Comparison of ENCODE assay signal across 1 cellular context in genomic region chr16:30113711-30114333, GRCh38.
TF ChIP-seq lines count a peak whose summit lies in the region.

No MANE protein-coding gene starts in this region.

TF ChIP-seq in K562, 482 proteins besides CTCF, POLR2A, EP300 and RAD21:
- TF ChIP-seq ZNF695 (CRISPR knock-in tag; IDR thresholded peaks at IDR 0.05) (no peak), ZNF75A (CRISPR knock-in tag; IDR thresholded peaks at IDR 0.05) (no peak), C11orf30 (IDR thresholded peaks at IDR 0.05; ENCODE audit: low read depth) (0 out of 2 replicates have a peak, but pooled peaks have one; percentile 16), MAFG (tag; conservative IDR thresholded peaks at IDR 0.05) (0 out of 2 replicates have a peak, but pooled peaks have one; percentile 39), SP1 (CRISPR knock-in tag; IDR thresholded peaks at IDR 0.05) (peak; percentile 5; the same call in 1 of the 2 replicates), ZBTB26 (CRISPR knock-in tag; IDR thresholded peaks at IDR 0.05) (no peak), NFE2 (IDR thresholded peaks at IDR 0.05; ENCODE audit: low read depth) (0 out of 2 replicates have a peak, but pooled peaks have one; percentile 25), SAP30 (IDR thresholded peaks at IDR 0.05; ENCODE audit: borderline replicate concordance, insufficient read depth, low read depth, low read length, poor library complexity, severe bottlenecking) (peak; percentile 8), ZBED1 (IDR thresholded peaks at IDR 0.05) (no peak), ZNF280B (CRISPR knock-in tag; IDR thresholded peaks at IDR 0.05) (no peak), ZNF592 (IDR thresholded peaks at IDR 0.05) (peak; percentile 46; the same call in 1 of the 2 replicates), CBX8 (IDR thresholded peaks at IDR 0.05; ENCODE audit: borderline replicate concordance, extremely low read depth, low read depth, low read length, poor library complexity, severe bottlenecking) (no peak)
- TF ChIP-seq, protein P1, sequence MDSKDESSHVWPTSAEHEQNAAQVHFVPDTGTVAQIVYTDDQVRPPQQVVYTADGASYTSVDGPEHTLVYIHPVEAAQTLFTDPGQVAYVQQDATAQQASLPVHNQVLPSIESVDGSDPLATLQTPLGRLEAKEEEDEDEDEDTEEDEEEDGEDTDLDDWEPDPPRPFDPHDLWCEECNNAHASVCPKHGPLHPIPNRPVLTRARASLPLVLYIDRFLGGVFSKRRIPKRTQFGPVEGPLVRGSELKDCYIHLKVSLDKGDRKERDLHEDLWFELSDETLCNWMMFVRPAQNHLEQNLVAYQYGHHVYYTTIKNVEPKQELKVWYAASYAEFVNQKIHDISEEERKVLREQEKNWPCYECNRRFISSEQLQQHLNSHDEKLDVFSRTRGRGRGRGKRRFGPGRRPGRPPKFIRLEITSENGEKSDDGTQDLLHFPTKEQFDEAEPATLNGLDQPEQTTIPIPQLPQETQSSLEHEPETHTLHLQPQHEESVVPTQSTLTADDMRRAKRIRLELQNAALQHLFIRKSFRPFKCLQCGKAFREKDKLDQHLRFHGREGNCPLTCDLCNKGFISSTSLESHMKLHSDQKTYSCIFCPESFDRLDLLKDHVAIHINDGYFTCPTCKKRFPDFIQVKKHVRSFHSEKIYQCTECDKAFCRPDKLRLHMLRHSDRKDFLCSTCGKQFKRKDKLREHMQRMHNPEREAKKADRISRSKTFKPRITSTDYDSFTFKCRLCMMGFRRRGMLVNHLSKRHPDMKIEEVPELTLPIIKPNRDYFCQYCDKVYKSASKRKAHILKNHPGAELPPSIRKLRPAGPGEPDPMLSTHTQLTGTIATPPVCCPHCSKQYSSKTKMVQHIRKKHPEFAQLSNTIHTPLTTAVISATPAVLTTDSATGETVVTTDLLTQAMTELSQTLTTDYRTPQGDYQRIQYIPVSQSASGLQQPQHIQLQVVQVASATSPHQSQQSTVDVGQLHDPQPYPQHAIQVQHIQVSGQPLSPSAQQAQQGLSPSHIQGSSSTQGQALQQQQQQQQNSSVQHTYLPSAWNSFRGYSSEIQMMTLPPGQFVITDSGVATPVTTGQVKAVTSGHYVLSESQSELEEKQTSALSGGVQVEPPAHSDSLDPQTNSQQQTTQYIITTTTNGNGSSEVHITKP (IDR thresholded peaks at IDR 0.05; ENCODE audit: partially characterized antibody) = peak; percentile 81
